ENCODE assay signal across 17 cellular contexts in the genomic region with DNA sequence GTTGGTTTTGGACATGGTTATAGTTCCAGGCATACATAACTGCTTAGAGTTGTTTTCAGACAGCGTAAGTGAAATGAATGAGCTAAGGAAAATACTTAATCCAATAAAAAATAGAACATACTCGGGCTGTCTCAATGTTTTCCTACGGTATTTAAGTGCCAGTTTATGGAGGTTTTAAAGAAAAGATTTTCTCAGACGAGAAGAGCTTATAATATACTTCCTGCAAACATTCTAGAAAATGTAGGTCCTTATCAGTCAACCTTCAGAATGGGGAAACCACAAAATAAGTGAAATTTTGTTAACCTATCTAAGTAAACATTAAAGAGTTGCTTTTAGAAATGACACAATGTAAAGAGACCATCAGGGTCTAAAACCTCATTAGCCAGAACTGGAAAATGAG. TPM values are rescaled to one million over a fixed set of nuclear protein-coding genes. Genes with fewer than 3 reads are reported as not detected.
"Had no signal": no experiment of that assay in that cellular context is flagged by ENCODE, and none has a peak within 500 bp of the region (broad histone marks: within the 10 kb centered on the region; RNA-seq: fewer than 3 reads in every experiment).

No MANE protein-coding gene starts in this region.

- H3K27ac ChIP-seq: brain microvascular endothelial cell, dorsolateral prefrontal cortex, esophagus muscularis mucosa, lower lobe of right lung, skin epidermis, suprapubic skin, upper lobe of left lung had no signal

- ATAC-seq: left cardiac atrium; lower lobe of right lung; stimulated activated memory B cell treated with anti-CD40 and anti-IgM and Interleukin-4, amounts not matched to agents 10 μg/mL and 1 μg/mL and 100 μg/mL, for 72 hours had no signal

- H3K4me3 Mint-ChIP-seq: activated CD4-positive, alpha-beta memory T cell treated with anti-CD3 and anti-CD28 coated beads, Interleukin-2, amount 10 ng/mL, durations not matched to agents 7 days and 5 days; activated naive CD4-positive, alpha-beta T cell treated with anti-CD3 and anti-CD28 coated beads, Interleukin-2, amount 50 U/mL, for 24 hours; stimulated activated memory B cell treated with anti-CD40 and anti-IgM and Interleukin-4, amounts not matched to agents 10 μg/mL and 1 μg/mL and 100 μg/mL, for 72 hours had no signal

- H3K27me3 Mint-ChIP-seq: activated CD4-positive, alpha-beta memory T cell treated with anti-CD3 and anti-CD28 coated beads, Interleukin-2, amount 10 ng/mL, durations not matched to agents 7 days and 5 days; activated naive CD4-positive, alpha-beta T cell treated with anti-CD3 and anti-CD28 coated beads, Interleukin-2, amount 50 U/mL, for 24 hours; stimulated activated memory B cell treated with anti-CD40 and anti-IgM and Interleukin-4, amounts not matched to agents 10 μg/mL and 1 μg/mL and 100 μg/mL, for 72 hours had no signal

- H3K9me3 Mint-ChIP-seq: activated CD4-positive, alpha-beta memory T cell treated with anti-CD3 and anti-CD28 coated beads, Interleukin-2, amount 10 ng/mL, durations not matched to agents 7 days and 5 days; activated naive CD4-positive, alpha-beta T cell treated with anti-CD3 and anti-CD28 coated beads, Interleukin-2, amount 50 U/mL, for 24 hours; stimulated activated memory B cell treated with anti-CD40 and anti-IgM and Interleukin-4, amounts not matched to agents 10 μg/mL and 1 μg/mL and 100 μg/mL, for 72 hours had no signal

- H3K27ac Mint-ChIP-seq: activated CD4-positive, alpha-beta memory T cell treated with anti-CD3 and anti-CD28 coated beads, Interleukin-2, amount 10 ng/mL, durations not matched to agents 7 days and 5 days; stimulated activated memory B cell treated with anti-CD40 and anti-IgM and Interleukin-4, amounts not matched to agents 10 μg/mL and 1 μg/mL and 100 μg/mL, for 72 hours had no signal

- DNase-seq: activated CD4-positive, alpha-beta memory T cell treated with anti-CD3 and anti-CD28 coated beads, Interleukin-2, amount 10 ng/mL, durations not matched to agents 7 days and 5 days; activated CD4-positive, alpha-beta T cell treated with anti-CD3 and anti-CD28 coated beads for 1 hour; brain microvascular endothelial cell; dorsolateral prefrontal cortex; glutamatergic neuron; left cardiac atrium; lower lobe of right lung; midbrain; posterior cingulate gyrus; upper lobe of left lung had no signal

- H3K4me1 ChIP-seq: suprapubic skin had no signal

- H3K4me3 ChIP-seq: dorsolateral prefrontal cortex, esophagus muscularis mucosa, lower lobe of right lung, skin epidermis, suprapubic skin, upper lobe of left lung had no signal

- H3K27me3 ChIP-seq: brain microvascular endothelial cell, dorsolateral prefrontal cortex, esophagus muscularis mucosa, suprapubic skin, upper lobe of left lung had no signal

- H3K9me3 ChIP-seq: esophagus muscularis mucosa, lower lobe of right lung, suprapubic skin, upper lobe of left lung had no signal

RNA-seq across cellular contexts. Expression of gene GPC5, which starts 38.9 kb away (rescaled TPM):
- total RNA-seq: activated CD4-positive, alpha-beta memory T cell treated with anti-CD3 and anti-CD28 coated beads, Interleukin-2, amount 10 ng/mL, durations not matched to agents 7 days and 5 days; fibroblast of villous mesenchyme; T-helper 2 cell treated with Interferon-gamma antibody and Interleukin-4, amounts not matched to agents 100 ng/mL and 5 ng/mL, for 36 hours had no signal
